18 cellular contexts compared by ENCODE assay signal in the genomic region with DNA sequence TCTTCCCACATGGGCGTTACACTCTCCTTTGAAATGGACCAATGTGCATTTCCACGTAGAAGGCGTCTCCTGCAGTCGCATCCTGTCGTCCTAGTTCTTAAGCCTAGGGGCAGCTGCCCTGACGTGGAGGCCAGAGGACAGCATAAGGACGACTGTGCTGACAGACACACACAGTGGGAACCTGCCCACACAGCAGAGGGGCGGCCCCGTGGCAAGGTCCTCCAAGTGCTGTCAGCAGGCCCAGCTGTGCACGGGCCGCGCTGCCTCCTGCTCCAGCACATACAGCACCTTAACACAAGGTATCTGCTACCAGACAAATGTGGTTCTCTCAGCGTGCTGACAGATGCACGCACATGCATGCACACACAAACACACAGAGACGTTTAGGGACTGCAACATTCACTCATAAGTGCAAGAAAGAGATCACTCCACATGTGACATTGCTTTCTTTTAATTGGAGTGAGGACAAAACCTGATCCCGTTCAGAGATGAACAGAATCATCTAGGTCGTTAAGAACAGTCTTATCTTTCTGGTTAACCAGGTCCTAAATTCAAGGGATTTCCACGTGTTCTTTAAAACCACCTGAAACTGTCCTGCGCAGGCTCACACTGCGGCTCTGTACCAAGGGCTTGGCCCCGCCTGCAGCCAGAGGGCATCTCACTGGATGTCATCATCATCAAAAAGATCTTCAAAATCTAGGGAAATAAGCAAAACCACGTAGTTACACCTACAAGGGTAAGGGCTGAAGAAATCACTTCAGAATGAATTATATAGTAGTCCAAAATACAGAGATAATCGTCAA. TPM values are rescaled to one million over a fixed set of nuclear protein-coding genes. Genes with fewer than 3 reads are reported as not detected.
DNase-seq lines count a peak whose midpoint lies in the region; ATAC-seq and TF ChIP-seq lines count a peak whose summit lies in the region.
"Had no signal": no experiment of that assay in that cellular context is flagged by ENCODE, and none has a peak within 500 bp of the region (broad histone marks: within the 10 kb centered on the region; RNA-seq: fewer than 3 reads in every experiment).

No MANE protein-coding gene starts in this region.

- H3K4me2 ChIP-seq in osteoblast (ENCODE audit: insufficient read depth, low read length): no peak overlapping the region
- H3K4me2 ChIP-seq: BLaER1 treated with 17β-estradiol and CSF1 and Interleukin-3, amounts not matched to agents 10 nM and 100 nM had no signal

- peaks cover 17% of the 10 kb centered on the region for H4K20me1 ChIP-seq in osteoblast (ENCODE audit: insufficient read depth, low read length)

- H3K36me3 ChIP-seq in heart right ventricle (peaks cover 0 to 77% (median 56%) of the 10 kb centered on the region in 9 donors), osteoblast (ENCODE audit: insufficient read depth, low read length) (peaks cover 49% of the 10 kb centered on the region)

- no peaks in the 10 kb centered on the region for H3K9me3 Mint-ChIP-seq in activated CD8-positive, alpha-beta memory T cell treated with anti-CD3 and anti-CD28 coated beads, Interleukin-2, amount 10 ng/mL, durations not matched to agents 7 days and 5 days (ENCODE audit: low read depth)
- no peaks in the 10 kb centered on the region for H3K9me3 Mint-ChIP-seq in activated CD8-positive, alpha-beta T cell treated with anti-CD3 and anti-CD28 coated beads, Interleukin-2, amount 10 ng/mL, durations not matched to agents 7 days and 5 days (ENCODE audit: insufficient read depth)

- H3K4me1 Mint-ChIP-seq in activated CD8-positive, alpha-beta memory T cell treated with anti-CD3 and anti-CD28 coated beads, Interleukin-2, amount 10 ng/mL, durations not matched to agents 7 days and 5 days: peaks cover 17% of the 10 kb centered on the region
- peaks cover 18% of the 10 kb centered on the region for H3K4me1 Mint-ChIP-seq in activated CD8-positive, alpha-beta T cell treated with anti-CD3 and anti-CD28 coated beads, Interleukin-2, amount 10 ng/mL, durations not matched to agents 7 days and 5 days (ENCODE audit: low read depth)

- H3K4me3 ChIP-seq in heart right ventricle (no peak overlapping the region), osteoblast (ENCODE audit: insufficient read depth, low read length) (no peak overlapping the region)
- H3K4me3 ChIP-seq: BLaER1 treated with 17β-estradiol and CSF1 and Interleukin-3, amounts not matched to agents 10 nM and 100 nM had no signal

- 86 to 92% methylated on average over 23 of the region's 23 CpGs for WGBS in heart right ventricle, 2 donors

- H3K27me3 ChIP-seq in heart right ventricle (no peaks in the 10 kb centered on the region), osteoblast (ENCODE audit: insufficient read depth, low read length) (no peaks in the 10 kb centered on the region)
- H3K27me3 ChIP-seq: BLaER1 treated with 17β-estradiol and CSF1 and Interleukin-3, amounts not matched to agents 10 nM and 100 nM had no signal

- H2AFZ ChIP-seq in osteoblast (ENCODE audit: low read length): no peak overlapping the region

- H3K27ac ChIP-seq in heart right ventricle (no peak overlapping the region), osteoblast (ENCODE audit: low read depth, low read length) (no peak overlapping the region)
- H3K27ac ChIP-seq: BLaER1 treated with 17β-estradiol and CSF1 and Interleukin-3, amounts not matched to agents 10 nM and 100 nM had no signal

- no peaks in the 10 kb centered on the region for H3K27me3 Mint-ChIP-seq in activated CD8-positive, alpha-beta memory T cell treated with anti-CD3 and anti-CD28 coated beads, Interleukin-2, amount 10 ng/mL, durations not matched to agents 7 days and 5 days
- no peaks in the 10 kb centered on the region for H3K27me3 Mint-ChIP-seq in activated CD8-positive, alpha-beta T cell treated with anti-CD3 and anti-CD28 coated beads, Interleukin-2, amount 10 ng/mL, durations not matched to agents 7 days and 5 days (ENCODE audit: low read depth)

- intact Hi-C loops in cardiac septum (cut with DNase I) (no loop called here), heart right ventricle (cut with DNase I) (no loop called here)

- no peak overlapping the region for H3K27ac Mint-ChIP-seq in activated CD8-positive, alpha-beta memory T cell treated with anti-CD3 and anti-CD28 coated beads, Interleukin-2, amount 10 ng/mL, durations not matched to agents 7 days and 5 days
- H3K27ac Mint-ChIP-seq in activated CD8-positive, alpha-beta T cell treated with anti-CD3 and anti-CD28 coated beads, Interleukin-2, amount 10 ng/mL, durations not matched to agents 7 days and 5 days: no peak overlapping the region

- DNase-seq in activated CD8-positive, alpha-beta memory T cell treated with anti-CD3 and anti-CD28 coated beads for 24 hours: peak; percentile 43
- DNase-seq in activated CD8-positive, alpha-beta memory T cell treated with anti-CD3 and anti-CD28 coated beads, Interleukin-2, amount 10 ng/mL, durations not matched to agents 7 days and 5 days: no peak
- DNase-seq in cardiac septum (ENCODE audit: low spot score) (peak; percentile 20), heart right ventricle (no peak), osteoblast (ENCODE audit: insufficient read length, low spot score, missing footprints) (peak; percentile 72)
- no peak for DNase-seq in activated CD8-positive, alpha-beta T cell treated with anti-CD3 and anti-CD28 coated beads, Interleukin-2, amount 10 ng/mL, durations not matched to agents 7 days and 5 days
- DNase-seq: 8988T; Karpas-422; MM.1S; NCI-H1105 treated with DMSO at 0.1 percent for 48 hours; NCI-H187; NCI-H69; NK-92 treated with Interleukin-12 subunit alpha and Interleukin-12 subunit beta, amount 100 ng/mL, for 24 hours; PC-3 had no signal

- H3K4me1 ChIP-seq in heart right ventricle (peaks cover 8 to 16% (median 12%) of the 10 kb centered on the region in 9 donors), osteoblast (ENCODE audit: insufficient read depth, low read length) (peaks cover 12% of the 10 kb centered on the region)

- TF ChIP-seq CTCF in heart right ventricle (IDR thresholded peaks at IDR 0.05): no peak
- no peak for TF ChIP-seq CTCF in osteoblast (IDR thresholded peaks at IDR 0.05; ENCODE audit: extremely low read depth, low read depth, low read length)

- ATAC-seq in activated CD8-positive, alpha-beta memory T cell treated with anti-CD3 and anti-CD28 coated beads, Interleukin-2, amount 10 ng/mL, durations not matched to agents 7 days and 5 days: no peak
- ATAC-seq in heart right ventricle: no peak
- no peak for ATAC-seq in activated CD8-positive, alpha-beta T cell treated with anti-CD3 and anti-CD28 coated beads, Interleukin-2, amount 10 ng/mL, durations not matched to agents 7 days and 5 days
- no peak for ATAC-seq in GM19467 (IDR thresholded peaks at IDR 0.05; ENCODE audit: unreplicated experiment)
- no peak for ATAC-seq in HG02623 (IDR thresholded peaks at IDR 0.05; ENCODE audit: unreplicated experiment)
- ATAC-seq: PC-3 had no signal

- POLR2A ChIA-PET in activated CD8-positive, alpha-beta T cell treated with anti-CD3 and anti-CD28 coated beads, Interleukin-2, amount 10 ng/mL, durations not matched to agents 7 days and 5 days (lab: Charles Lee): no interaction called here

- no peak overlapping the region for H3K4me3 Mint-ChIP-seq in activated CD8-positive, alpha-beta memory T cell treated with anti-CD3 and anti-CD28 coated beads, Interleukin-2, amount 10 ng/mL, durations not matched to agents 7 days and 5 days
- no peak overlapping the region for H3K4me3 Mint-ChIP-seq in activated CD8-positive, alpha-beta T cell treated with anti-CD3 and anti-CD28 coated beads, Interleukin-2, amount 10 ng/mL, durations not matched to agents 7 days and 5 days

- peaks cover 23% of the 10 kb centered on the region for H3K79me2 ChIP-seq in osteoblast (ENCODE audit: insufficient read depth, low read length)

- CTCF ChIA-PET in activated CD8-positive, alpha-beta memory T cell treated with anti-CD3 and anti-CD28 coated beads, Interleukin-2, amount 10 ng/mL, durations not matched to agents 7 days and 5 days (lab: Charles Lee): interaction anchor here (1.2 kb wide), 1 partner anchor 69 kb away, joined by 3 read pairs; no protein-coding TSS in a partner anchor
- CTCF ChIA-PET in activated CD8-positive, alpha-beta T cell treated with anti-CD3 and anti-CD28 coated beads, Interleukin-2, amount 10 ng/mL, durations not matched to agents 7 days and 5 days (lab: Charles Lee): no interaction called here

- peaks cover 13% of the 10 kb centered on the region for H3K36me3 Mint-ChIP-seq in activated CD8-positive, alpha-beta memory T cell treated with anti-CD3 and anti-CD28 coated beads, Interleukin-2, amount 10 ng/mL, durations not matched to agents 7 days and 5 days
- peaks cover 38% of the 10 kb centered on the region for H3K36me3 Mint-ChIP-seq in activated CD8-positive, alpha-beta T cell treated with anti-CD3 and anti-CD28 coated beads, Interleukin-2, amount 10 ng/mL, durations not matched to agents 7 days and 5 days (ENCODE audit: low read depth)

- H3K9me3 ChIP-seq in heart right ventricle (no peaks in the 10 kb centered on the region), osteoblast (ENCODE audit: low read depth, low read length) (no peaks in the 10 kb centered on the region)
- H3K9me3 ChIP-seq: BLaER1 treated with 17β-estradiol and CSF1 and Interleukin-3, amounts not matched to agents 10 nM and 100 nM had no signal

RNA-seq across cellular contexts. Expression of a gene that starts 5.5 kb away (rescaled TPM):
- total RNA-seq in activated CD8-positive, alpha-beta memory T cell treated with anti-CD3 and anti-CD28 coated beads, Interleukin-2, amount 10 ng/mL, durations not matched to agents 7 days and 5 days: 100 to 1,000 TPM in 1 of 2 experiments, 10 to 100 TPM in 1; 80.4 to 112 TPM
- total RNA-seq in cardiac septum: 149 TPM
- 100 to 1,000 TPM; 135 to 229 (median 165) TPM for total RNA-seq in heart right ventricle
- polyA plus RNA-seq in heart right ventricle: 100 to 1,000 TPM; 291 to 495 TPM
- total RNA-seq in osteoblast: 70.2 and 84.9 TPM in 2 replicates
- 100 to 1,000 TPM; 120 to 129 TPM for total RNA-seq in activated CD8-positive, alpha-beta T cell treated with anti-CD3 and anti-CD28 coated beads, Interleukin-2, amount 10 ng/mL, durations not matched to agents 7 days and 5 days

RNA-seq across cellular contexts. Expression of a gene that starts 9.9 kb away (rescaled TPM):
- not detected for total RNA-seq in activated CD8-positive, alpha-beta memory T cell treated with anti-CD3 and anti-CD28 coated beads, Interleukin-2, amount 10 ng/mL, durations not matched to agents 7 days and 5 days
- total RNA-seq in cardiac septum (not detected), heart right ventricle (not detected), osteoblast (not detected in 2 replicates)
- polyA plus RNA-seq in heart right ventricle: not detected
- not detected for total RNA-seq in activated CD8-positive, alpha-beta T cell treated with anti-CD3 and anti-CD28 coated beads, Interleukin-2, amount 10 ng/mL, durations not matched to agents 7 days and 5 days
- total RNA-seq: H4, PC-3 had no signal

Comparison
In these comparisons a context has a peak if more than half of its experiments do, and no peak if none do; other contexts are left out.
1. DNase-seq: peak in activated CD8-positive, alpha-beta memory T cell treated with anti-CD3 and anti-CD28 coated beads for 24 hours (single experiment), cardiac septum (single experiment) and osteoblast (single experiment); none in activated CD8-positive, alpha-beta memory T cell treated with anti-CD3 and anti-CD28 coated beads, Interleukin-2, amount 10 ng/mL, durations not matched to agents 7 days and 5 days (single experiment), heart right ventricle (0 of 2) and activated CD8-positive, alpha-beta T cell treated with anti-CD3 and anti-CD28 coated beads, Interleukin-2, amount 10 ng/mL, durations not matched to agents 7 days and 5 days (single experiment).